ENCODE assay signal across 8 cellular contexts in genomic region chr12:64669270-64669842, GRCh38. TPM values are rescaled to one million over a fixed set of nuclear protein-coding genes. Genes with fewer than 3 reads are reported as not detected.
DNase-seq lines count a peak whose midpoint lies in the region; ATAC-seq, FAIRE-seq and TF ChIP-seq lines count a peak whose summit lies in the region.

No MANE protein-coding gene starts in this region.

- H3K4me1 ChIP-seq in HUES64 (ENCODE audit: insufficient read depth, low read length) (peaks cover 76% of the 10 kb centered on the region), left ventricle myocardium inferior (peaks cover 100% of the 10 kb centered on the region)

- CTCF ChIA-PET in activated CD8-positive, alpha-beta T cell treated with anti-CD3 and anti-CD28 coated beads for 36 hours (lab: Charles Lee) = interaction anchor here (1.0 to 2.1 kb wide), 6 partner anchors 9 to 60 kb away, joined by 4 to 13 read pairs (median 6); no protein-coding TSS in a partner anchor

- peak overlapping the region; percentile 17; the same call in 1 of the 2 replicates for H3K9ac ChIP-seq in HUES64 (ENCODE audit: low read depth, low read length)

- H3K36me3 ChIP-seq in HUES64 (ENCODE audit: insufficient read depth, low read length) (no peaks in the 10 kb centered on the region), left ventricle myocardium inferior (no peaks in the 10 kb centered on the region)

- FAIRE-seq in GM12891 (lab: Jason Lieb, UNC) = peak; percentile 81

- H3K27me3 Mint-ChIP-seq in activated CD8-positive, alpha-beta T cell treated with anti-CD3 and anti-CD28 coated beads for 36 hours = no peaks in the 10 kb centered on the region

- peaks cover 5% of the 10 kb centered on the region for H3K36me3 Mint-ChIP-seq in activated CD8-positive, alpha-beta T cell treated with anti-CD3 and anti-CD28 coated beads for 36 hours (ENCODE audit: low read depth)

- H3K4me1 Mint-ChIP-seq in activated CD8-positive, alpha-beta T cell treated with anti-CD3 and anti-CD28 coated beads for 36 hours (ENCODE audit: low read depth) = peaks cover 90% of the 10 kb centered on the region

- TF ChIP-seq CTCF in activated CD8-positive, alpha-beta T cell treated with anti-CD3 and anti-CD28 coated beads for 36 hours (IDR thresholded peaks at IDR 0.05) = no peak
- TF ChIP-seq CTCF in left ventricle myocardium inferior (IDR thresholded peaks at IDR 0.05; ENCODE audit: borderline replicate concordance) = no peak

- H3K27ac Mint-ChIP-seq in activated CD8-positive, alpha-beta T cell treated with anti-CD3 and anti-CD28 coated beads for 36 hours = peak overlapping the region; percentile 96

- H3K27ac ChIP-seq in HUES64 (ENCODE audit: low read depth, low read length) (peak overlapping the region; percentile 39), left ventricle myocardium inferior (replicated peaks) (peak overlapping the region; percentile 74)

- WGBS in HUES64 = 36% methylated on average over 9 of the region's 10 CpGs

- peak overlapping the region; percentile 82 for H3K4me3 Mint-ChIP-seq in activated CD8-positive, alpha-beta T cell treated with anti-CD3 and anti-CD28 coated beads for 36 hours

- no peaks in the 10 kb centered on the region for H3K9me3 ChIP-seq in HUES64 (ENCODE audit: insufficient read depth, low read depth, low read length)
- H3K9me3 ChIP-seq in left ventricle myocardium inferior (replicated peaks) = no peaks in the 10 kb centered on the region

- H3K9me3 Mint-ChIP-seq in activated CD8-positive, alpha-beta T cell treated with anti-CD3 and anti-CD28 coated beads for 36 hours = no peaks in the 10 kb centered on the region

- intact Hi-C loops in activated CD8-positive, alpha-beta T cell treated with anti-CD3 and anti-CD28 coated beads for 36 hours (cut with micrococcal nuclease) = loop anchor here (2.0 to 5.0 kb wide), 2 partner anchors 37 to 55 kb away; no protein-coding TSS in a partner anchor
- intact Hi-C loops in left ventricle myocardium inferior (cut with micrococcal nuclease) = no loop called here

- peak; percentile 72 for ATAC-seq in GM21529 (IDR thresholded peaks at IDR 0.05; ENCODE audit: unreplicated experiment)
- ATAC-seq in activated CD8-positive, alpha-beta T cell treated with anti-CD3 and anti-CD28 coated beads for 36 hours = peak; percentile 78

- TF ChIP-seq POLR2A in GM12891 (IDR thresholded peaks at IDR 0.05; ENCODE audit: low read depth, low read length) = no peak

- H3K4me3 ChIP-seq in HUES64 (ENCODE audit: low read length) (no peak overlapping the region), left ventricle myocardium inferior (peak overlapping the region; percentile 36)

- H3K27me3 ChIP-seq in HUES64 (ENCODE audit: insufficient read depth, low read length) (no peaks in the 10 kb centered on the region), left ventricle myocardium inferior (ENCODE audit: low read depth) (no peaks in the 10 kb centered on the region)

- DNase-seq in GM12891 (ENCODE audit: insufficient read length, low spot score) (no peak), left ventricle myocardium inferior (peak; percentile 59), HPDE6-E6E7 (ENCODE audit: extremely low spot score) (no peak), anterior cingulate cortex (lab: John Stamatoyannopoulos, UW) (no peak)
- DNase-seq in activated CD8-positive, alpha-beta T cell treated with anti-CD3 and anti-CD28 coated beads for 36 hours = peak; percentile 43
- DNase-seq in stimulated activated naive CD4-positive, alpha-beta T cell treated with Interleukin-2 at 50 U/mL for 16 hours (lab: John Stamatoyannopoulos, UW) = peak; percentile 24

- POLR2A ChIA-PET in activated CD8-positive, alpha-beta T cell treated with anti-CD3 and anti-CD28 coated beads for 36 hours (lab: Charles Lee) = interaction anchor here (0.6 to 3.6 kb wide), 10 partner anchors 9 to 59 kb away, joined by 3 to 32 read pairs (median 5); partner anchors contain the start of gene RASSF3

TF ChIP-seq in GM12891, 5 proteins besides CTCF, POLR2A, EP300 and RAD21:
- TF ChIP-seq TAF1 (IDR thresholded peaks at IDR 0.05; ENCODE audit: low read depth, low read length) (no peak), PAX5 (IDR thresholded peaks at IDR 0.05; ENCODE audit: insufficient read depth, low read length, severe bottlenecking) (no peak), SPI1 (IDR thresholded peaks at IDR 0.05; ENCODE audit: low read depth, low read length) (no peak), POU2F2 (IDR thresholded peaks at IDR 0.05; ENCODE audit: low read depth, low read length) (no peak), POLR2AphosphoS5 (IDR thresholded peaks at IDR 0.05; ENCODE audit: low read depth, low read length) (no peak)
TF ChIP-seq in GM12891: peak in this region for 0.

RNA-seq across cellular contexts. Expression of gene RASSF3, which starts 59.1 kb away (rescaled TPM):
- 25.4 TPM for polyA plus RNA-seq in GM12891 (2012; ENCODE audit: low read depth, missing spikeins)
- 26.9 TPM for polyA plus RNA-seq in HUES64 (2013, experiment 1 of 2)
- polyA plus RNA-seq in HUES64 (2013, experiment 2 of 2) = 27.2 TPM
- 10 to 100 TPM; 40.4 to 41.6 TPM for total RNA-seq in activated CD8-positive, alpha-beta T cell treated with anti-CD3 and anti-CD28 coated beads for 36 hours
- total RNA-seq in left ventricle myocardium inferior = 102 TPM

Comparison
In these comparisons a context has a peak if more than half of its experiments do, and no peak if none do; other contexts are left out.
1. DNase-seq: peak in activated CD8-positive, alpha-beta T cell treated with anti-CD3 and anti-CD28 coated beads for 36 hours (single experiment), left ventricle myocardium inferior (single experiment) and stimulated activated naive CD4-positive, alpha-beta T cell treated with Interleukin-2 at 50 U/mL for 16 hours (single experiment); none in GM12891 (single experiment), HPDE6-E6E7 (single experiment) and anterior cingulate cortex (0 of 58).